8 cellular contexts compared by ENCODE assay signal in genomic region chr3:75552095-75552494, GRCh38.
DNase-seq lines count a peak whose midpoint lies in the region; TF ChIP-seq lines count a peak whose summit lies in the region.
"Not testable (repeated sequence)": the region's sequence is repeated elsewhere in the genome, so short reads cannot be mapped to it uniquely, and the experiment has no call there.

No MANE protein-coding gene starts in this region.

- in situ Hi-C loops in astrocyte of the spinal cord (cut with HindIII; ENCODE audit: low sequenced_read_pairs): not testable (repeated sequence)

- peaks cover 49% of the 10 kb centered on the region for H3K9me3 Mint-ChIP-seq in T-helper 2 cell treated with Interferon-gamma antibody and Interleukin-4, amounts not matched to agents 5 μg/mL and 100 μg/mL, for 36 hours
- not testable (repeated sequence) for H3K9me3 Mint-ChIP-seq in glutamatergic neuron (ENCODE audit: unreplicated experiment)
- H3K9me3 Mint-ChIP-seq in nephron progenitor cell: peaks cover 49% of the 10 kb centered on the region

- DNase-seq in A172 (ENCODE audit: low spot score) (peak; percentile 25), ELF-1 (ENCODE audit: low read depth, low spot score) (peak; percentile 76), HT1080 (ENCODE audit: low read depth) (peak; percentile 69), NCI-H460 (ENCODE audit: extremely low read depth, low read depth) (peak; percentile 1), astrocyte of the spinal cord (ENCODE audit: low read depth, low spot score) (peak; percentile 7), glutamatergic neuron (peak; percentile 46), nephron progenitor cell (peak; percentile 31)
- DNase-seq in T-helper 2 cell treated with Interferon-gamma antibody and Interleukin-4, amounts not matched to agents 5 μg/mL and 100 μg/mL, for 36 hours (ENCODE audit: low spot score): peak; percentile 5

- H3K4me3 ChIP-seq in astrocyte of the spinal cord (ENCODE audit: low read depth, low read length): not testable (repeated sequence)

- H3K4me1 Mint-ChIP-seq in T-helper 2 cell treated with Interferon-gamma antibody and Interleukin-4, amounts not matched to agents 5 μg/mL and 100 μg/mL, for 36 hours (ENCODE audit: low read depth); glutamatergic neuron (ENCODE audit: low read depth, unreplicated experiment); nephron progenitor cell: not testable (repeated sequence)

- H3K4me3 Mint-ChIP-seq in T-helper 2 cell treated with Interferon-gamma antibody and Interleukin-4, amounts not matched to agents 5 μg/mL and 100 μg/mL, for 36 hours; glutamatergic neuron (ENCODE audit: unreplicated experiment); nephron progenitor cell: not testable (repeated sequence)

- peak; percentile 64 for TF ChIP-seq CTCF in astrocyte of the spinal cord (IDR thresholded peaks at IDR 0.05; ENCODE audit: low read depth, low read length)
- peak; percentile 78 for TF ChIP-seq CTCF in glutamatergic neuron (IDR thresholded peaks at IDR 0.05; ENCODE audit: partially characterized antibody, unreplicated experiment)
- TF ChIP-seq CTCF in nephron progenitor cell (IDR thresholded peaks at IDR 0.05): peak; percentile 52

- not testable (repeated sequence) for H3K27ac Mint-ChIP-seq in T-helper 2 cell treated with Interferon-gamma antibody and Interleukin-4, amounts not matched to agents 5 μg/mL and 100 μg/mL, for 36 hours; glutamatergic neuron (ENCODE audit: unreplicated experiment); nephron progenitor cell

- H3K36me3 Mint-ChIP-seq in T-helper 2 cell treated with Interferon-gamma antibody and Interleukin-4, amounts not matched to agents 5 μg/mL and 100 μg/mL, for 36 hours (ENCODE audit: low read depth): not testable (repeated sequence)
- H3K36me3 Mint-ChIP-seq in glutamatergic neuron (ENCODE audit: unreplicated experiment) (peaks cover 30% of the 10 kb centered on the region), nephron progenitor cell (ENCODE audit: low read depth) (peaks cover 13% of the 10 kb centered on the region)

- H3K27me3 Mint-ChIP-seq in T-helper 2 cell treated with Interferon-gamma antibody and Interleukin-4, amounts not matched to agents 5 μg/mL and 100 μg/mL, for 36 hours (ENCODE audit: low read depth); glutamatergic neuron (ENCODE audit: unreplicated experiment); nephron progenitor cell (ENCODE audit: low read depth, poor library complexity): not testable (repeated sequence)

Comparison
In these comparisons a context has a peak if more than half of its experiments do, and no peak if none do; other contexts are left out.
1. DNase-seq: peak in every context shown above with its lines; median percentile 76 in ELF-1; 69 in HT1080; 46 in glutamatergic neuron; 31 in nephron progenitor cell; 25 in A172; 7 in astrocyte of the spinal cord; 5 in T-helper 2 cell treated with Interferon-gamma antibody and Interleukin-4, amounts not matched to agents 5 μg/mL and 100 μg/mL, for 36 hours; 1 in NCI-H460.